8 cellular contexts compared by ENCODE assay signal in genomic region chr14:87888136-87888999, GRCh38.
DNase-seq lines count a peak whose midpoint lies in the region; ATAC-seq and TF ChIP-seq lines count a peak whose summit lies in the region.

No MANE protein-coding gene starts in this region.

- DNase-seq in NCI-H2171 treated with DMSO at 0.1 percent for 48 hours (lab: John Stamatoyannopoulos, UW): peak; percentile 10
- DNase-seq in NCI-H2171 (lab: John Stamatoyannopoulos, UW): no peak
- DNase-seq in HCT116 (ENCODE audit: low read depth, low spot score): no peak
- peak; percentile 41 for DNase-seq in iPS DF 6.9 (ENCODE audit: low read depth, low spot score)
- DNase-seq in NCI-H1105 treated with DMSO at 0.1 percent for 48 hours (lab: John Stamatoyannopoulos, UW): no peak
- DNase-seq in superior temporal gyrus (ENCODE audit: extremely low spot score): no peak

- H3K27ac ChIP-seq in HCT116 (ENCODE audit: low read depth, low read length): no peak overlapping the region
- H3K27ac ChIP-seq in SU-DHL-6 (ENCODE audit: low read depth, low read length): no peak overlapping the region
- no peak overlapping the region for H3K27ac ChIP-seq in iPS DF 6.9 (ENCODE audit: low read length)

- POLR2A ChIA-PET in HCT116 (lab: Charles Lee): no interaction called here

- intact Hi-C loops in HCT116 (cut with micrococcal nuclease): no loop called here

- H3K36me3 ChIP-seq in HCT116 (ENCODE audit: control insufficient read depth in 1 of 2, insufficient read depth in 2 of 2, low read length in 2 of 2): no peaks in the 10 kb centered on the region
- no peaks in the 10 kb centered on the region for H3K36me3 ChIP-seq in SU-DHL-6 (ENCODE audit: low read length)
- no peaks in the 10 kb centered on the region for H3K36me3 ChIP-seq in iPS DF 6.9 (ENCODE audit: control insufficient read depth, insufficient read depth, low read length)

- CTCF ChIA-PET in HCT116 (lab: Charles Lee): no interaction called here

- RAD21 ChIA-PET in HCT116 (lab: Charles Lee; ENCODE audit: low non-redundant PET in 1 of 2, low total read pairs in 2 of 2, uncharacterized antibody in 2 of 2, unreplicated experiment in 2 of 2): no interaction called here

- H2AFZ ChIP-seq in HCT116 (ENCODE audit: low read depth, low read length, poor library complexity, severe bottlenecking) (no peak overlapping the region), SU-DHL-6 (ENCODE audit: low read depth, low read length, severe bottlenecking) (no peak overlapping the region)

- no peaks in the 10 kb centered on the region for H3K4me1 ChIP-seq in HCT116 (ENCODE audit: control insufficient read depth in 1 of 2, insufficient read depth in 2 of 2, low read length in 2 of 2)
- H3K4me1 ChIP-seq in iPS DF 6.9 (ENCODE audit: control insufficient read depth, insufficient read depth, low read length): no peaks in the 10 kb centered on the region

- H3F3A ChIP-seq in SU-DHL-6 (ENCODE audit: insufficient read depth): no peaks in the 10 kb centered on the region

- H3K9ac ChIP-seq in HCT116 (ENCODE audit: low read length): no peak overlapping the region
- H3K9ac ChIP-seq in SU-DHL-6 (ENCODE audit: low read length): no peak overlapping the region

- TF ChIP-seq CTCF in HCT116 (IDR thresholded peaks at IDR 0.05 in 2 of 3, conservative IDR thresholded peaks at IDR 0.05 in 1 of 3; ENCODE audit: borderline replicate concordance in 1 of 3, insufficient read depth in 1 of 3, low read depth in 2 of 3, low read length in 2 of 3) (peak in 2 of 3 experiments; percentile 36 to 57; a peak in 2 of 6 replicates), SU-DHL-6 (IDR thresholded peaks at IDR 0.05; ENCODE audit: insufficient read depth, low read length, poor library complexity, severe bottlenecking) (peak; percentile 69)

- H3K9me3 ChIP-seq in HCT116 (ENCODE audit: control insufficient read depth in 1 of 2, insufficient read depth in 1 of 2, low read depth in 1 of 2, low read length in 2 of 2) (peaks cover 0 to 2% of the 10 kb centered on the region in 2 experiments; a peak in 2 of 4 replicates), SU-DHL-6 (ENCODE audit: insufficient read depth, low read length) (no peaks in the 10 kb centered on the region), iPS DF 6.9 (ENCODE audit: control insufficient read depth, insufficient read depth, low read length) (no peaks in the 10 kb centered on the region)

- ATAC-seq in HCT116: no peak
- ATAC-seq in HG03039 (IDR thresholded peaks at IDR 0.05; ENCODE audit: unreplicated experiment): no peak

- H3K4me2 ChIP-seq in HCT116 (ENCODE audit: low read length) (no peak overlapping the region), SU-DHL-6 (ENCODE audit: low read depth, low read length, poor library complexity, severe bottlenecking) (no peak overlapping the region)

- no peak for TF ChIP-seq POLR2A in HCT116 (IDR thresholded peaks at IDR 0.05; ENCODE audit: borderline replicate concordance, extremely low read depth, insufficient read depth, insufficient read length)

- H3K4me3 ChIP-seq in HCT116 (replicated peaks in 1 of 2; ENCODE audit: low read depth in 1 of 2, low read length in 2 of 2): no peak overlapping the region
- no peak overlapping the region for H3K4me3 ChIP-seq in SU-DHL-6 (ENCODE audit: insufficient read depth, low read length, poor library complexity, severe bottlenecking)
- H3K4me3 ChIP-seq in iPS DF 6.9 (ENCODE audit: low read length): no peak overlapping the region

- no peaks in the 10 kb centered on the region for H4K20me1 ChIP-seq in HCT116 (ENCODE audit: insufficient read depth)
- no peaks in the 10 kb centered on the region for H4K20me1 ChIP-seq in SU-DHL-6 (ENCODE audit: low read depth, low read length)

- WGBS in iPS DF 6.9 (ENCODE audit: insufficient coverage, insufficient read length): no CpG with 5 or more reads among the region's 20 CpGs

- no peaks in the 10 kb centered on the region for H3K9me2 ChIP-seq in HCT116 (ENCODE audit: insufficient read depth)
- no peaks in the 10 kb centered on the region for H3K9me2 ChIP-seq in SU-DHL-6 (replicated peaks; ENCODE audit: insufficient read depth, low read length)

- H3K79me2 ChIP-seq in HCT116 (ENCODE audit: insufficient read depth, low read length) (no peaks in the 10 kb centered on the region), SU-DHL-6 (ENCODE audit: insufficient read depth, low read length) (no peaks in the 10 kb centered on the region)

- no peaks in the 10 kb centered on the region for H3K27me3 ChIP-seq in HCT116 (ENCODE audit: insufficient read depth, low read length)
- H3K27me3 ChIP-seq in SU-DHL-6 (ENCODE audit: low read length): no peaks in the 10 kb centered on the region
- H3K27me3 ChIP-seq in iPS DF 6.9 (ENCODE audit: control insufficient read depth, insufficient read depth, low read length): no peaks in the 10 kb centered on the region

- no TSS peak for BruUV-seq in HCT116 (replicated peaks; lab: Mats Ljungman, UMichigan)

- TF ChIP-seq RAD21 in HCT116 (IDR thresholded peaks at IDR 0.05; ENCODE audit: low read depth): no peak

TF ChIP-seq in HCT116, 20 proteins besides CTCF, POLR2A, EP300 and RAD21:
- TF ChIP-seq MAX (IDR thresholded peaks at IDR 0.05) (no peak), ELF1 (IDR thresholded peaks at IDR 0.05; ENCODE audit: borderline replicate concordance, low read depth) (no peak), TCF7L2 (IDR thresholded peaks at IDR 0.05; ENCODE audit: borderline replicate concordance, extremely low read depth, insufficient read depth, insufficient read length) (no peak), ZNF274 (IDR thresholded peaks at IDR 0.05; ENCODE audit: low read depth, low read length) (no peak), SP1 (IDR thresholded peaks at IDR 0.05; ENCODE audit: low read depth) (no peak), REST (IDR thresholded peaks at IDR 0.05; ENCODE audit: low read depth) (no peak), EZH2phosphoT487 (IDR thresholded peaks at IDR 0.05; ENCODE audit: borderline replicate concordance) (no peak), CBX3 (IDR thresholded peaks at IDR 0.05; ENCODE audit: low read depth) (no peak), EZH2 (IDR thresholded peaks at IDR 0.05) (no peak), CEBPB (IDR thresholded peaks at IDR 0.05; ENCODE audit: low read depth) (no peak), POLR2AphosphoS5 (IDR thresholded peaks at IDR 0.05; ENCODE audit: low read depth, low read length) (no peak), ZBTB33 (IDR thresholded peaks at IDR 0.05; ENCODE audit: extremely low read depth, insufficient replicate concordance, low read length) (no peak), EGR1 (IDR thresholded peaks at IDR 0.05; ENCODE audit: low read depth) (no peak), ZFX (IDR thresholded peaks at IDR 0.05) (no peak), JUND (IDR thresholded peaks at IDR 0.05) (no peak), FOSL1 (IDR thresholded peaks at IDR 0.05; ENCODE audit: low read depth) (no peak), SRF (IDR thresholded peaks at IDR 0.05; ENCODE audit: low read depth) (no peak), YY1 (IDR thresholded peaks at IDR 0.05; ENCODE audit: extremely low read depth, insufficient replicate concordance, low read depth, low read length) (no peak), ATF3 (IDR thresholded peaks at IDR 0.05) (no peak), SIN3A (IDR thresholded peaks at IDR 0.05; ENCODE audit: low read depth) (no peak)

Comparison
In these comparisons a context has a peak if more than half of its experiments do, and no peak if none do; other contexts are left out.
1. DNase-seq: peak in NCI-H2171 treated with DMSO at 0.1 percent for 48 hours (single experiment) and iPS DF 6.9 (single experiment); none in NCI-H2171 (single experiment), HCT116 (single experiment), NCI-H1105 treated with DMSO at 0.1 percent for 48 hours (single experiment) and superior temporal gyrus (single experiment).